ENCODE assay signal across 10 cellular contexts in the genomic region with DNA sequence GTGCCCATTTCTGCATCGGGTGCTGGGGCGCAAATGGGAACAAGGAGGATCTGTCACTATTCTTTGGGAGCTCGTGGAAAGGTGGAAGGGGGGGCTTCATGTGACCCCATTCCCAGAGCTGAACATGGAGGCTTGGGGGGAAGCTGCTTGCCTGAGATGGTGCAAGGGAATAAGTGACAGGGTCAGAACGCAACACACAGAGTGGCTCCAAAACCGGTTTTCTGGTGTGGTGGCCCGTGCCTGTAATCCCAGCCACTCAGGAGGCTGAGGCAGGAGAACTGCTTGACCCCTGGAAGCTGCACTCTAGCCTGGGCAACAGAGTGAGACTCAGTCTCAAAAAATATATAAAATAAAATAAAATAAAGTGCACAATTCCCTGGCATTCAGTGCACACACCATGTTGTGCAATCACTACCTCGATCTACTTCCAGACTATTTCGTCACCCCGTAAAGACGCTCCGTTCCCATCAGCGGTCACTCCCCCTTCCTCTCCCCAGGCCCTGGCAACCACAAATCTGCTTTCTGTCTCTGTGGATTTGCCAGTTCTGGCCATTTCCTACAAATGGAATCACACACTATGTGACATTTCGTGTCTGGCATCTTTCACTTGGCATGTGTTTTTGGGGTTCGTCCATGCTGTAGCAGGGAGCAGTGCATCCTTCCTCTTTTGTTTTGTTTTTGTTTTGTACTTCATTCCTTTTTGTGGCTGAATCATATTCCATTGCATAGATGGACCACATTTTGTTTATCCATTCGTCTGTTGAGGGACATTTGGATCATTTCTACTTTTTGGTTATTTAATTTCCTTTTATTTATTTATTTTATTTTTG. TPM values are rescaled to one million over a fixed set of nuclear protein-coding genes. Genes with fewer than 3 reads are reported as not detected.
DNase-seq lines count a peak whose midpoint lies in the region; ATAC-seq and TF ChIP-seq lines count a peak whose summit lies in the region.
"Had no signal": no experiment of that assay in that cellular context is flagged by ENCODE, and none has a peak within 500 bp of the region (broad histone marks: within the 10 kb centered on the region; RNA-seq: fewer than 3 reads in every experiment).

No MANE protein-coding gene starts in this region.

- no peak for ATAC-seq in GM18907 (IDR thresholded peaks at IDR 0.05; ENCODE audit: unreplicated experiment)
- ATAC-seq in GM18867 (IDR thresholded peaks at IDR 0.05; ENCODE audit: unreplicated experiment): no peak

- H3K27me3 ChIP-seq in adrenal gland (no peaks in the 10 kb centered on the region), suprapubic skin (no peaks in the 10 kb centered on the region)

- H3K36me3 ChIP-seq in adrenal gland (replicated peaks in 1 of 2): no peaks in the 10 kb centered on the region
- no peaks in the 10 kb centered on the region for H3K36me3 ChIP-seq in suprapubic skin

- H3K9me3 ChIP-seq in adrenal gland (replicated peaks in 1 of 3): no peaks in the 10 kb centered on the region
- H3K9me3 ChIP-seq in suprapubic skin: no peaks in the 10 kb centered on the region

- H3K4me1 ChIP-seq in adrenal gland (replicated peaks in 1 of 2) (peaks cover 0 to 9% of the 10 kb centered on the region in 2 donors), suprapubic skin (peaks cover 20% of the 10 kb centered on the region)

- intact Hi-C loops in adrenal gland (cut with DNase I): no loop called here

- H3K4me3 ChIP-seq in adrenal gland: no peak overlapping the region
- no peak overlapping the region for H3K4me3 ChIP-seq in suprapubic skin

- WGBS in adrenal gland, 4 donors: 43 to 52% (median 48%) methylated on average over 15 of the region's 15 CpGs
- WGBS in suprapubic skin: 30% methylated on average over 15 of the region's 15 CpGs

- peak overlapping the region in 2 of 5 donors; percentile 34 to 44 for H3K27ac ChIP-seq in adrenal gland
- H3K27ac ChIP-seq in suprapubic skin: peak overlapping the region; percentile 44

- TF ChIP-seq CTCF in adrenal gland (IDR thresholded peaks at IDR 0.05) (no peak), suprapubic skin (IDR thresholded peaks at IDR 0.05) (no peak)

- TF ChIP-seq POLR2A in adrenal gland (IDR thresholded peaks at IDR 0.05): no peak
- no peak for TF ChIP-seq POLR2A in suprapubic skin (IDR thresholded peaks at IDR 0.05)

- DNase-seq in H4 (ENCODE audit: low spot score) (peak; percentile 82), adrenal gland (peak in 6 of 7 donors; percentile 68 to 82 (median 71)), hepatic stellate cell (ENCODE audit: low spot score) (peak; percentile 63), suprapubic skin (ENCODE audit: low spot score in 2 of 2) (peak in 1 of 2 donors; percentile 88), COLO829 (ENCODE audit: low spot score) (no peak), NCI-H345 treated with DMSO at 0.1 percent for 48 hours (lab: John Stamatoyannopoulos, UW; ENCODE audit: unreplicated experiment) (no peak)

- TF ChIP-seq EP300 in suprapubic skin (IDR thresholded peaks at IDR 0.05): no peak

RNA-seq across cellular contexts. Expression of gene COMP, which starts 18.3 kb away (rescaled TPM):
- total RNA-seq in H4 (2014; rRNA removed; shearing (Covaris generic)): 0.08 TPM in 1 of 2 replicates, not detected in the other
- under 1 TPM in 1 of 8 donors, not detected in 7; 0.11 TPM for total RNA-seq in adrenal gland
- polyA plus RNA-seq in adrenal gland: under 1 TPM in 2 of 3 donors, not detected in 1; 0.16 to 0.17 TPM
- total RNA-seq in suprapubic skin: 1 to 10 TPM; 5.1 to 9.1 (median 6.9) TPM
- total RNA-seq: NCI-H460, neural crest cell had no signal

RNA-seq across cellular contexts. Expression of gene UPF1, which starts 22.4 kb away (rescaled TPM):
- 33.8 and 46.2 TPM in 2 replicates for total RNA-seq in H4 (2014; rRNA removed; shearing (Covaris generic))
- 100 to 1,000 TPM in 1 of 8 donors, 10 to 100 TPM in 7; 57.7 to 141 (median 80.1) TPM for total RNA-seq in adrenal gland
- 10 to 100 TPM; 27.6 to 80.8 (median 55.1) TPM for polyA plus RNA-seq in adrenal gland
- total RNA-seq in suprapubic skin: 100 to 1,000 TPM in 2 of 4 donors, 10 to 100 TPM in 2; 74.7 to 160 (median 99.2) TPM

Comparison
In these comparisons a context has a peak if more than half of its experiments do, and no peak if none do; other contexts are left out.
1. DNase-seq: peak in H4 (single experiment), adrenal gland (6 of 7) and hepatic stellate cell (single experiment); none in COLO829 (single experiment) and NCI-H345 treated with DMSO at 0.1 percent for 48 hours (single experiment).